In genomic region chr3:108117245-108117644, GRCh38 we compare ENCODE assay signal across 18 cellular contexts. TPM values are rescaled to one million over a fixed set of nuclear protein-coding genes. Genes with fewer than 3 reads are reported as not detected.
DNase-seq lines count a peak whose midpoint lies in the region; TF ChIP-seq lines count a peak whose summit lies in the region.
"Had no signal": no experiment of that assay in that cellular context is flagged by ENCODE, and none has a peak within 500 bp of the region (broad histone marks: within the 10 kb centered on the region; RNA-seq: fewer than 3 reads in every experiment).

No MANE protein-coding gene starts in this region.

- peaks cover 49% of the 10 kb centered on the region for H3K4me1 Mint-ChIP-seq in activated T-cell treated with anti-CD3 and anti-CD28 coated beads, Interleukin-2, amount 50 U/mL, for 24 hours (ENCODE audit: low read depth)
- peaks cover 45% of the 10 kb centered on the region for H3K4me1 Mint-ChIP-seq in stimulated activated naive CD8-positive, alpha-beta T cell treated with anti-CD3 and anti-CD28 coated beads, Interleukin-15, Interleukin-2, amounts not matched to agents 100 ng/mL and 50 ng/mL, for 24 hours (ENCODE audit: low read depth)
- H3K4me1 Mint-ChIP-seq: endodermal cell had no signal

- in situ Hi-C loops in brain microvascular endothelial cell (cut with HindIII; ENCODE audit: low pct_ligation_motif_present, low sequenced_read_pairs): no loop called here

- H3K4me1 ChIP-seq in spleen: peaks cover 0 to 34% (median 5%) of the 10 kb centered on the region in 6 donors
- H3K4me1 ChIP-seq: ascending aorta, parathyroid adenoma had no signal

- TF ChIP-seq POLR2A in spleen (IDR thresholded peaks at IDR 0.05): no peak

- H3K36me3 Mint-ChIP-seq in activated T-cell treated with anti-CD3 and anti-CD28 coated beads, Interleukin-2, amount 50 U/mL, for 24 hours (ENCODE audit: low read depth): no peaks in the 10 kb centered on the region
- H3K36me3 Mint-ChIP-seq in stimulated activated naive CD8-positive, alpha-beta T cell treated with anti-CD3 and anti-CD28 coated beads, Interleukin-15, Interleukin-2, amounts not matched to agents 100 ng/mL and 50 ng/mL, for 24 hours (ENCODE audit: low read depth): no peaks in the 10 kb centered on the region

- WGBS in spleen, 5 donors: 43 to 61% (median 49%) methylated on average over 4 of the region's 4 CpGs

- no peaks in the 10 kb centered on the region for H3K27me3 Mint-ChIP-seq in activated T-cell treated with anti-CD3 and anti-CD28 coated beads, Interleukin-2, amount 50 U/mL, for 24 hours
- no peaks in the 10 kb centered on the region for H3K27me3 Mint-ChIP-seq in stimulated activated naive CD8-positive, alpha-beta T cell treated with anti-CD3 and anti-CD28 coated beads, Interleukin-15, Interleukin-2, amounts not matched to agents 100 ng/mL and 50 ng/mL, for 24 hours

- H3K9me3 Mint-ChIP-seq in activated T-cell treated with anti-CD3 and anti-CD28 coated beads, Interleukin-2, amount 50 U/mL, for 24 hours: no peaks in the 10 kb centered on the region
- H3K9me3 Mint-ChIP-seq in stimulated activated naive CD8-positive, alpha-beta T cell treated with anti-CD3 and anti-CD28 coated beads, Interleukin-15, Interleukin-2, amounts not matched to agents 100 ng/mL and 50 ng/mL, for 24 hours: no peaks in the 10 kb centered on the region
- H3K9me3 Mint-ChIP-seq: endodermal cell had no signal

- no peak overlapping the region for H3K4me3 Mint-ChIP-seq in activated T-cell treated with anti-CD3 and anti-CD28 coated beads, Interleukin-2, amount 50 U/mL, for 24 hours
- H3K4me3 Mint-ChIP-seq in stimulated activated naive CD8-positive, alpha-beta T cell treated with anti-CD3 and anti-CD28 coated beads, Interleukin-15, Interleukin-2, amounts not matched to agents 100 ng/mL and 50 ng/mL, for 24 hours: no peak overlapping the region
- H3K4me3 Mint-ChIP-seq: endodermal cell had no signal

- H3K9me3 ChIP-seq in KOPT-K1 (ENCODE audit: insufficient read depth, low read length, poor library complexity, severe bottlenecking) (no peaks in the 10 kb centered on the region), spleen (no peaks in the 10 kb centered on the region)
- H3K9me3 ChIP-seq: ascending aorta had no signal

- no peaks in the 10 kb centered on the region for H3K27me3 ChIP-seq in brain microvascular endothelial cell (replicated peaks)
- no peaks in the 10 kb centered on the region for H3K27me3 ChIP-seq in spleen (replicated peaks in 1 of 7)
- H3K27me3 ChIP-seq: ascending aorta, hepatocyte had no signal

- intact Hi-C loops in spleen (cut with DNase I; ENCODE audit: low total_unique reads): no loop called here

- TF ChIP-seq CTCF in brain microvascular endothelial cell (IDR thresholded peaks at IDR 0.05; ENCODE audit: low read depth, low read length, missing control alignments) (no peak), spleen (IDR thresholded peaks at IDR 0.05 in 8 of 11, conservative IDR thresholded peaks at IDR 0.05 in 3 of 11) (no peak)

- H3K27ac ChIP-seq in KOPT-K1 (ENCODE audit: low read depth, low read length, poor library complexity, severe bottlenecking) (peak overlapping the region; percentile 99), brain microvascular endothelial cell (no peak overlapping the region), spleen (no peak overlapping the region)
- H3K27ac ChIP-seq: ascending aorta, hepatocyte, parathyroid adenoma had no signal

- H3K4me3 ChIP-seq in brain microvascular endothelial cell (ENCODE audit: low read depth, low read length) (no peak overlapping the region), spleen (no peak overlapping the region)
- H3K4me3 ChIP-seq: ascending aorta, hepatocyte had no signal

- no peak for DNase-seq in activated T-cell treated with anti-CD3 and anti-CD28 coated beads, Interleukin-2, amount 50 U/mL, for 24 hours
- DNase-seq in activated T-cell treated with anti-CD3 and anti-CD28 coated beads, Interleukin-2, amount 50 U/mL, for 1 hour: no peak
- DNase-seq in brain microvascular endothelial cell (peak; percentile 26), hypothalamus (lab: John Stamatoyannopoulos, UW) (no peak), NCI-H1105 treated with DMSO at 0.1 percent for 48 hours (lab: John Stamatoyannopoulos, UW) (no peak), spleen (no peak)
- DNase-seq: DMS79 treated with DMSO at 0.1 percent for 48 hours; endodermal cell; mesendoderm; NCI-H1048; NCI-H774; stimulated activated CD4-positive, alpha-beta T cell treated with anti-CD3 and anti-CD28 coated beads, Interleukin-2, amount 100 ng/mL, for 24 hours; SW 1271 had no signal

- H3K27ac Mint-ChIP-seq in activated T-cell treated with anti-CD3 and anti-CD28 coated beads, Interleukin-2, amount 50 U/mL, for 24 hours: peak overlapping the region; percentile 92
- peak overlapping the region; percentile 67 for H3K27ac Mint-ChIP-seq in stimulated activated naive CD8-positive, alpha-beta T cell treated with anti-CD3 and anti-CD28 coated beads, Interleukin-15, Interleukin-2, amounts not matched to agents 100 ng/mL and 50 ng/mL, for 24 hours
- H3K27ac Mint-ChIP-seq: endodermal cell had no signal

- H3K36me3 ChIP-seq in KOPT-K1 (ENCODE audit: insufficient read depth, low read length) (no peaks in the 10 kb centered on the region), brain microvascular endothelial cell (replicated peaks) (no peaks in the 10 kb centered on the region), spleen (no peaks in the 10 kb centered on the region)
- H3K36me3 ChIP-seq: ascending aorta had no signal

RNA-seq across cellular contexts. Expression of gene CD47, which starts 26.4 kb away (rescaled TPM):
- 100 to 1,000 TPM; 106 to 156 (median 130) TPM for total RNA-seq in spleen
- 10 to 100 TPM; 48.2 to 54.6 (median 51.0) TPM for polyA plus RNA-seq in spleen
